ENCODE assay signal across 21 cellular contexts in the genomic region with DNA sequence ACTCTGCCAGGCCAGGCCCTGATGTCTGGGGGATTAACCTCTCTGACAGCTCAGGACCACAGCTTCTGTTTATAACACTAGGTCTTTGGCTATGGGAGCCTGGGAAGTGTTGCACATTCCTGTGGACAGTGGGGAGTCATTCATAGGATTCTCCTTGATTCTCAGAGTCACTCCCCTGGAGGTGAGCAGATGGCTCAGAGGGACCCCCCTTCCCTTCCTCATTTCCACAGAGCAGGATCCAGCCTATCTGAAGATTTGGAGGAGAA.
DNase-seq lines count a peak whose midpoint lies in the region; ATAC-seq and TF ChIP-seq lines count a peak whose summit lies in the region.
"Had no signal": no experiment of that assay in that cellular context is flagged by ENCODE, and none has a peak within 500 bp of the region (broad histone marks: within the 10 kb centered on the region; RNA-seq: fewer than 3 reads in every experiment).

No MANE protein-coding gene starts in this region.

- H3K4me1 ChIP-seq in cardiac muscle cell (ENCODE audit: low read depth) (peaks cover 38% of the 10 kb centered on the region), right cardiac atrium (ENCODE audit: control insufficient read depth, insufficient read depth, low read length) (no peaks in the 10 kb centered on the region)

- no peaks in the 10 kb centered on the region for H3K9me3 ChIP-seq in cardiac muscle cell (ENCODE audit: low read depth)
- H3K9me3 ChIP-seq in right cardiac atrium (ENCODE audit: control insufficient read depth, low read length), result no peaks in the 10 kb centered on the region
- H3K9me3 ChIP-seq: SJSA1 had no signal

- H3K36me3 ChIP-seq in cardiac muscle cell, result no peaks in the 10 kb centered on the region
- H3K36me3 ChIP-seq: SJSA1 had no signal

- TF ChIP-seq CTCF in cardiac muscle cell (IDR thresholded peaks at IDR 0.05; ENCODE audit: low read depth, low read length) (no peak), omental fat pad (IDR thresholded peaks at IDR 0.05) (no peak)

- ATAC-seq in right cardiac atrium (no peak), omental fat pad (ENCODE audit: low FRiP score) (no peak)
- ATAC-seq: HepG2, left colon, Panc1 had no signal

- H3K27me3 ChIP-seq in cardiac muscle cell, result no peaks in the 10 kb centered on the region
- H3K27me3 ChIP-seq in right cardiac atrium (ENCODE audit: control insufficient read depth, insufficient read depth), result no peaks in the 10 kb centered on the region

- DNase-seq in cardiac muscle cell (ENCODE audit: low read depth in 1 of 2, low spot score in 1 of 2), result no peak
- no peak for DNase-seq in right cardiac atrium
- peak; percentile 20 for DNase-seq in amniotic epithelial cell (ENCODE audit: low read depth)
- DNase-seq in myocyte (ENCODE audit: low read depth), result peak; percentile 51
- no peak for DNase-seq in NCI-H2171 treated with DMSO at 0.1 percent for 48 hours (lab: John Stamatoyannopoulos, UW)
- no peak for DNase-seq in midbrain (lab: John Stamatoyannopoulos, UW)
- DNase-seq in RPMI8226, result no peak
- DNase-seq in omental fat pad (ENCODE audit: low spot score), result no peak
- DNase-seq: activated B cell treated with CpG ODN at 0.5 μM for 24 hours; activated CD4-positive, alpha-beta memory T cell treated with anti-CD3 and anti-CD28 coated beads for 36 hours; activated effector memory CD4-positive, alpha-beta T cell treated with Interleukin-2 at 50 U/mL for 16 hours; left colon; NCI-H2081; NCI-H446 treated with DMSO at 0.1 percent for 48 hours; NK-92 treated with Interleukin-12 subunit alpha and Interleukin-12 subunit beta, amount 100 ng/mL, for 24 hours; stimulated activated CD4-positive, alpha-beta T cell treated with anti-CD3 and anti-CD28 coated beads, Interleukin-4, amount 100 ng/mL, for 24 hours; stimulated activated naive CD4-positive, alpha-beta T cell treated with Interleukin-2 at 50 U/mL for 16 hours had no signal

- intact Hi-C loops in right cardiac atrium (cut with DNase I), result no loop called here

- H3K27ac ChIP-seq in cardiac muscle cell (peak overlapping the region; percentile 84), right cardiac atrium (ENCODE audit: low read length) (no peak overlapping the region)
- H3K27ac ChIP-seq: coronary artery, SJSA1 had no signal

- H3K4me3 ChIP-seq in cardiac muscle cell (no peak overlapping the region), right cardiac atrium (ENCODE audit: low read length) (no peak overlapping the region)
- H3K4me3 ChIP-seq: coronary artery, SJSA1 had no signal

Comparison
In these comparisons a context has a peak if more than half of its experiments do, and no peak if none do; other contexts are left out.
1. DNase-seq: peak in amniotic epithelial cell (single experiment) and myocyte (single experiment); none in cardiac muscle cell (0 of 2), right cardiac atrium (0 of 3), NCI-H2171 treated with DMSO at 0.1 percent for 48 hours (single experiment), midbrain (single experiment), RPMI8226 (single experiment) and omental fat pad (single experiment).